Comparison of ENCODE assay signal across 15 cellular contexts in genomic region chr4:127829014-127829413, GRCh38. TPM values are rescaled to one million over a fixed set of nuclear protein-coding genes. Genes with fewer than 3 reads are reported as not detected.
A peak's percentile ranks its signal among the peaks of the same experiment; 100 is the strongest.
DNase-seq lines count a peak whose midpoint lies in the region; ATAC-seq and TF ChIP-seq lines count a peak whose summit lies in the region.
"Had no signal": no experiment of that assay in that cellular context is flagged by ENCODE, and none has a peak within 500 bp of the region (broad histone marks: within the 10 kb centered on the region; RNA-seq: fewer than 3 reads in every experiment).

No MANE protein-coding gene starts in this region.

- no peak overlapping the region for H3K4me3 ChIP-seq in upper lobe of right lung
- H3K4me3 ChIP-seq: tibial nerve had no signal

- intact Hi-C loops in upper lobe of right lung (cut with DNase I) = no loop called here

- H3K9me3 Mint-ChIP-seq in activated T-cell treated with anti-CD3 and anti-CD28 coated beads, Interleukin-2, amount 50 U/mL, for 72 hours = no peaks in the 10 kb centered on the region
- H3K9me3 Mint-ChIP-seq: HFFc6 had no signal

- H3K27me3 Mint-ChIP-seq in activated T-cell treated with anti-CD3 and anti-CD28 coated beads, Interleukin-2, amount 50 U/mL, for 72 hours (ENCODE audit: low read depth) = peaks cover 7% of the 10 kb centered on the region

- no peaks in the 10 kb centered on the region for H3K4me1 ChIP-seq in upper lobe of right lung
- H3K4me1 ChIP-seq: BE2C, tibial nerve had no signal

- no peak overlapping the region for H3K4me3 Mint-ChIP-seq in activated T-cell treated with anti-CD3 and anti-CD28 coated beads, Interleukin-2, amount 50 U/mL, for 72 hours
- H3K4me3 Mint-ChIP-seq: HFFc6 had no signal

- H3K36me3 Mint-ChIP-seq in activated T-cell treated with anti-CD3 and anti-CD28 coated beads, Interleukin-2, amount 50 U/mL, for 72 hours (ENCODE audit: insufficient read depth in 2 of 2) = no peaks in the 10 kb centered on the region

- peak; percentile 66 for ATAC-seq in GM18508 (IDR thresholded peaks at IDR 0.05; ENCODE audit: insufficient read depth, unreplicated experiment)
- ATAC-seq in HG02885 (IDR thresholded peaks at IDR 0.05; ENCODE audit: poor library complexity, unreplicated experiment) = peak; percentile 87
- peak; percentile 54 for ATAC-seq in HG03558 (IDR thresholded peaks at IDR 0.05; ENCODE audit: extremely low read depth, unreplicated experiment)
- ATAC-seq in activated T-cell treated with anti-CD3 and anti-CD28 coated beads, Interleukin-2, amount 50 U/mL, for 72 hours (replicated peaks in 1 of 2) = no peak
- no peak for ATAC-seq in upper lobe of right lung

- no peaks in the 10 kb centered on the region for H3K9me3 ChIP-seq in upper lobe of right lung
- H3K9me3 ChIP-seq: BE2C, tibial nerve had no signal

- TF ChIP-seq CTCF in GM20000 (IDR thresholded peaks at IDR 0.05; ENCODE audit: extremely low read depth, missing control alignments) = no peak
- no peak for TF ChIP-seq CTCF in upper lobe of right lung (IDR thresholded peaks at IDR 0.05)

- DNase-seq in GM20000 (ENCODE audit: low spot score) (peak; percentile 28), nucleus accumbens (lab: John Stamatoyannopoulos, UW) (no peak), GF-D8 (lab: John Stamatoyannopoulos, UW) (no peak), upper lobe of right lung (no peak)
- DNase-seq in activated T-cell treated with anti-CD3 and anti-CD28 coated beads, Interleukin-2, amount 50 U/mL, for 72 hours = no peak
- DNase-seq: activated CD4-positive, CD25-positive, alpha-beta regulatory T cell treated with anti-CD3 and anti-CD28 coated beads, Interleukin-2, amount 50 U/mL, for 72 hours; activated effector memory CD4-positive, alpha-beta T cell treated with anti-CD3 and anti-CD28 coated beads, Interleukin-2, amount 50 U/mL, for 16 hours; BE2C; caudate nucleus; HFFc6; NCI-H510A treated with DMSO at 0.1 percent for 48 hours had no signal

- H3K4me1 Mint-ChIP-seq in activated T-cell treated with anti-CD3 and anti-CD28 coated beads, Interleukin-2, amount 50 U/mL, for 72 hours (ENCODE audit: low read depth) = no peaks in the 10 kb centered on the region

- H3K27ac ChIP-seq in upper lobe of right lung = no peak overlapping the region
- H3K27ac ChIP-seq: tibial nerve had no signal

- no peaks in the 10 kb centered on the region for H3K36me3 ChIP-seq in upper lobe of right lung

- H3K27ac Mint-ChIP-seq in activated T-cell treated with anti-CD3 and anti-CD28 coated beads, Interleukin-2, amount 50 U/mL, for 72 hours = no peak overlapping the region
- H3K27ac Mint-ChIP-seq: HFFc6 had no signal

- H3K27me3 ChIP-seq in upper lobe of right lung = no peaks in the 10 kb centered on the region
- H3K27me3 ChIP-seq: BE2C, tibial nerve had no signal

RNA-seq across cellular contexts. Expression of gene HSPA4L, which starts 46.9 kb away (rescaled TPM):
- 1 to 10 TPM; 2.2 to 2.5 TPM for total RNA-seq in activated T-cell treated with anti-CD3 and anti-CD28 coated beads, Interleukin-2, amount 50 U/mL, for 72 hours
- total RNA-seq in upper lobe of right lung = 5.7 TPM

RNA-seq across cellular contexts. Expression of gene PLK4, which starts 51.7 kb away (rescaled TPM):
- 10 to 100 TPM; 44.7 to 51.0 TPM for total RNA-seq in activated T-cell treated with anti-CD3 and anti-CD28 coated beads, Interleukin-2, amount 50 U/mL, for 72 hours
- total RNA-seq in upper lobe of right lung = 0.69 TPM

Comparison
In these comparisons a context has a peak if more than half of its experiments do, and no peak if none do; other contexts are left out.
1. ATAC-seq: peak in GM18508 (single experiment), HG02885 (single experiment) and HG03558 (single experiment); none in activated T-cell treated with anti-CD3 and anti-CD28 coated beads, Interleukin-2, amount 50 U/mL, for 72 hours (0 of 2) and upper lobe of right lung (single experiment).
2. RNA of gene PLK4, which starts 51.7 kb away (total RNA-seq): 44.7 to 51.0 TPM in activated T-cell treated with anti-CD3 and anti-CD28 coated beads, Interleukin-2, amount 50 U/mL, for 72 hours; 0.69 TPM in upper lobe of right lung (single experiment); every median in the first group is over 10 times any median in the second.